ENCODE assay signal across 18 cellular contexts in the genomic region with DNA sequence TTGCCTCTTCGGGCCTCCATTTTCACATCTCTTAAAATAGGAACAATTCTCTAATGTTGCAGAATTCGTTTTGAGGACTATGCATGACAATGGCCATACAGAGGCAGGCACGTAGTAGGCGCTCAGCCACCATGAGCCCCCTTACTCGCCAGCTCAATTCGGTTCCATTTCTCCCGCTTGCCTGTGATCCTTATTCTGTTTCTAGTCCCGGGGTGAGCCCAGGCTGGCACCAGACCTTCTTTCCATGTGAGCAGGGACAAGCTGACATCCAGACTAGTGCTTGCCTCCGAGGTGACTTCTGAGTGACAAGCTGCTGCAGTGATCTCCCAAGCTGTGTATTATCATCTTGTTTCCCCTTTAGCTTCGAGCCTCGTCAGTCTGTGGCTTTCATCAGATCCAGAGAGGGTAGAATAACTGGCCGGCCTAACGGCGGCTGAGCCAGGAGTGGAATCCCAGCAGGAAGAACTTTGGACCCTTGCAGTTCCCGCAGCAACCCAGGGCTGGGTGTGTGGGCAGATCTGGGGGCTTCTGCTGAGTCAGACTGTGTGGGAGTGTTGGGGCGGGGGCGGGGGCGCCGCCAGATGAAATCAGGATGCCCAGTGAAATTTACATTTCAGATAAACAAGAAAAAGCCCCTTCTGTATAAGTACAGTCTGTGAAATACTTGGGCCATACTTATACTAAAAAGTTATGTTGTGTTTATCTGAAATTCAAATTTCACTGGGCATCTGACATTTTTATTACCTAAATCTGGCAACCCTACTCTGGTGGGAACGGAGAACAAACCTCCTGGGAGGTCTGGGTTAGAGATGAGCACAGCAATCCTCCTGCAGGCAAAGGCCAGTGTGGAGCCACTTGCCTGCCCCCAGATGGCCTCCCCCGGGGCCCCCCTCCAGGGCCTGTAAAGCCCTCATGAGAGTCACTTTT. TPM values are rescaled to one million over a fixed set of nuclear protein-coding genes. Genes with fewer than 3 reads are reported as not detected.
A peak's percentile ranks its signal among the peaks of the same experiment; 100 is the strongest.
DNase-seq lines count a peak whose midpoint lies in the region; ATAC-seq, FAIRE-seq and TF ChIP-seq lines count a peak whose summit lies in the region.
"Had no signal": no experiment of that assay in that cellular context is flagged by ENCODE, and none has a peak within 500 bp of the region (broad histone marks: within the 10 kb centered on the region; RNA-seq: fewer than 3 reads in every experiment).

No MANE protein-coding gene starts in this region.

- FAIRE-seq in small intestine (lab: Jason Lieb, UNC): no peak
- FAIRE-seq: endothelial cell of umbilical vein had no signal

- H3K27ac Mint-ChIP-seq in brain (peak overlapping the region in 3 of 5 experiments; percentile 59 to 84 (median 83)), Calu3 (ENCODE audit: unreplicated experiment) (no peak overlapping the region)
- H3K27ac Mint-ChIP-seq: CD4-positive, CD25-positive, alpha-beta regulatory T cell; natural killer cell treated with Interleukin-12 subunit alpha and Interleukin-12 subunit beta and Interleukin-15 and Interleukin-18, amount 100 ng/mL, for 72 hours; stimulated activated naive CD8-positive, alpha-beta T cell treated with anti-CD3 and anti-CD28 coated beads, Interleukin-15, Interleukin-2, amounts not matched to agents 100 ng/mL and 50 ng/mL, for 24 hours had no signal

- no peaks in the 10 kb centered on the region for H3K9me3 Mint-ChIP-seq in brain
- no peaks in the 10 kb centered on the region for H3K9me3 Mint-ChIP-seq in Calu3 (ENCODE audit: low read depth, unreplicated experiment)
- H3K9me3 Mint-ChIP-seq: activated T-cell treated with anti-CD3 and anti-CD28 coated beads, Interleukin-2, amount 50 U/mL, for 4 hours; CD4-positive, CD25-positive, alpha-beta regulatory T cell; natural killer cell treated with Interleukin-12 subunit alpha and Interleukin-12 subunit beta and Interleukin-15 and Interleukin-18, amount 100 ng/mL, for 72 hours; stimulated activated naive CD8-positive, alpha-beta T cell treated with anti-CD3 and anti-CD28 coated beads, Interleukin-15, Interleukin-2, amounts not matched to agents 100 ng/mL and 50 ng/mL, for 24 hours had no signal

- H3K4me1 Mint-ChIP-seq in brain (peaks cover 22% of the 10 kb centered on the region), Calu3 (ENCODE audit: low read depth, unreplicated experiment) (no peaks in the 10 kb centered on the region)
- H3K4me1 Mint-ChIP-seq: CD4-positive, CD25-positive, alpha-beta regulatory T cell had no signal

- no TSS peak for BruUV-seq in Calu3 (replicated peaks; lab: Mats Ljungman, UMichigan)

- H3K36me3 ChIP-seq in small intestine (ENCODE audit: control insufficient read depth in 2 of 2, insufficient read depth in 2 of 2, low read length in 2 of 2): no peaks in the 10 kb centered on the region
- H3K36me3 ChIP-seq: ascending aorta had no signal

- 35 to 52% (median 41%) methylated on average over 21 of the region's 21 CpGs for WGBS in small intestine, 3 donors

- H3K27me3 ChIP-seq in small intestine (ENCODE audit: control insufficient read depth in 2 of 2, insufficient read depth in 2 of 2, low read length in 2 of 2): no peaks in the 10 kb centered on the region
- H3K27me3 ChIP-seq: ascending aorta had no signal

- DNase-seq in HuH-7.5 (ENCODE audit: low spot score) (peak; percentile 44), left lobe of liver (ENCODE audit: low spot score) (peak; percentile 63), small intestine (peak; percentile 61), amniotic stem cell (lab: John Stamatoyannopoulos, UW) (no peak), Calu3 (no peak), A172 (ENCODE audit: low spot score) (no peak)
- DNase-seq: activated CD4-positive, CD25-positive, alpha-beta regulatory T cell; activated T-cell treated with anti-CD3 and anti-CD28 coated beads, Interleukin-2, amount 50 U/mL, for 4 hours; CD4-positive, CD25-positive, alpha-beta regulatory T cell; NCI-H1092; stimulated activated CD4-positive, alpha-beta T cell treated with anti-CD3 and anti-CD28 coated beads, Interleukin-1b, Interleukin-23, amount 100 ng/mL, for 48 hours had no signal

- peak overlapping the region in 1 of 5 experiments; percentile 36 for H3K4me3 Mint-ChIP-seq in brain
- H3K4me3 Mint-ChIP-seq in Calu3 (ENCODE audit: low read depth, unreplicated experiment): no peak overlapping the region
- H3K4me3 Mint-ChIP-seq: activated T-cell treated with anti-CD3 and anti-CD28 coated beads, Interleukin-2, amount 50 U/mL, for 4 hours; CD4-positive, CD25-positive, alpha-beta regulatory T cell; natural killer cell treated with Interleukin-12 subunit alpha and Interleukin-12 subunit beta and Interleukin-15 and Interleukin-18, amount 100 ng/mL, for 72 hours; stimulated activated naive CD8-positive, alpha-beta T cell treated with anti-CD3 and anti-CD28 coated beads, Interleukin-15, Interleukin-2, amounts not matched to agents 100 ng/mL and 50 ng/mL, for 24 hours had no signal

- H3K27ac ChIP-seq in small intestine (ENCODE audit: low read depth in 1 of 2, low read length in 1 of 2): no peak overlapping the region
- H3K27ac ChIP-seq: ascending aorta had no signal

- CTCF ChIA-PET in Calu3 (lab: Charles Lee): no interaction called here

- H3K4me3 ChIP-seq in small intestine (ENCODE audit: low read depth in 1 of 2, low read length in 2 of 2): no peak overlapping the region
- H3K4me3 ChIP-seq: ascending aorta had no signal

- H3K27me3 Mint-ChIP-seq in brain (peaks cover 5% of the 10 kb centered on the region), Calu3 (ENCODE audit: unreplicated experiment) (no peaks in the 10 kb centered on the region)
- H3K27me3 Mint-ChIP-seq: CD4-positive, CD25-positive, alpha-beta regulatory T cell; natural killer cell treated with Interleukin-12 subunit alpha and Interleukin-12 subunit beta and Interleukin-15 and Interleukin-18, amount 100 ng/mL, for 72 hours; stimulated activated naive CD8-positive, alpha-beta T cell treated with anti-CD3 and anti-CD28 coated beads, Interleukin-15, Interleukin-2, amounts not matched to agents 100 ng/mL and 50 ng/mL, for 24 hours had no signal

- peaks cover 0 to 8% of the 10 kb centered on the region in 2 donors for H3K4me1 ChIP-seq in small intestine (ENCODE audit: control insufficient read depth in 2 of 2, insufficient read depth in 1 of 2, low read depth in 1 of 2, low read length in 1 of 2)

- H3K36me3 Mint-ChIP-seq in brain (no peaks in the 10 kb centered on the region), Calu3 (ENCODE audit: insufficient read depth, unreplicated experiment) (no peaks in the 10 kb centered on the region)
- H3K36me3 Mint-ChIP-seq: CD4-positive, CD25-positive, alpha-beta regulatory T cell; natural killer cell treated with Interleukin-12 subunit alpha and Interleukin-12 subunit beta and Interleukin-15 and Interleukin-18, amount 100 ng/mL, for 72 hours had no signal

- peak; percentile 97 for ATAC-seq in left lobe of liver
- no peak for ATAC-seq in HG02642 (IDR thresholded peaks at IDR 0.05; ENCODE audit: poor library complexity, unreplicated experiment)
- ATAC-seq: activated T-cell treated with anti-CD3 and anti-CD28 coated beads, Interleukin-2, amount 50 U/mL, for 4 hours; natural killer cell treated with Interleukin-12 subunit alpha and Interleukin-12 subunit beta and Interleukin-15 and Interleukin-18, amount 100 ng/mL, for 72 hours had no signal

- TF ChIP-seq CTCF in brain (conservative IDR thresholded peaks at IDR 0.05) (no peak), Calu3 (IDR thresholded peaks at IDR 0.05; ENCODE audit: unreplicated experiment) (no peak)

- intact Hi-C loops in Calu3 (cut with micrococcal nuclease; ENCODE audit: unreplicated experiment): no loop called here

- no peaks in the 10 kb centered on the region for H3K9me3 ChIP-seq in small intestine (ENCODE audit: control insufficient read depth, low read depth)
- H3K9me3 ChIP-seq: ascending aorta had no signal

RNA-seq across cellular contexts. Expression of gene BANF2, which starts 10.9 kb away (rescaled TPM):
- polyA plus RNA-seq in brain (ENCODE audit: insufficient read depth, low read depth, low replicate concordance): not detected
- total RNA-seq in left lobe of liver: not detected
- not detected for polyA plus RNA-seq in small intestine
- not detected in 2 replicates for total RNA-seq in Calu3 (2022)
- not detected in 2 replicates for total RNA-seq in A172 (2014; rRNA removed; shearing (Covaris generic))
- total RNA-seq: activated T-cell treated with anti-CD3 and anti-CD28 coated beads, Interleukin-2, amount 50 U/mL, for 4 hours; ascending aorta; CD4-positive, CD25-positive, alpha-beta regulatory T cell; endothelial cell of umbilical vein; natural killer cell treated with Interleukin-12 subunit alpha and Interleukin-12 subunit beta and Interleukin-15 and Interleukin-18, amount 100 ng/mL, for 72 hours; NCI-H460 had no signal
- polyA plus RNA-seq: CD4-positive, CD25-positive, alpha-beta regulatory T cell; endothelial cell of umbilical vein had no signal

RNA-seq across cellular contexts. Expression of gene RRBP1, which starts 28.6 kb away (rescaled TPM):
- polyA plus RNA-seq in brain (ENCODE audit: insufficient read depth, low read depth, low replicate concordance) (33.7 TPM), small intestine (100 to 1,000 TPM in 1 of 3 donors, 10 to 100 TPM in 2; 45.2 to 164 (median 59.7) TPM)
- total RNA-seq in left lobe of liver (191 TPM), Calu3 (2022) (45.3 and 56.8 TPM in 2 replicates)
- 104 and 136 TPM in 2 replicates for total RNA-seq in A172 (2014; rRNA removed; shearing (Covaris generic))

Comparison
In these comparisons a context has a peak if more than half of its experiments do, and no peak if none do; other contexts are left out.
1. DNase-seq: peak in HuH-7.5 (single experiment), left lobe of liver (single experiment) and small intestine (single experiment); none in amniotic stem cell (single experiment), Calu3 (single experiment) and A172 (single experiment).